ENCODE assay signal across 1 cellular context in the genomic region with DNA sequence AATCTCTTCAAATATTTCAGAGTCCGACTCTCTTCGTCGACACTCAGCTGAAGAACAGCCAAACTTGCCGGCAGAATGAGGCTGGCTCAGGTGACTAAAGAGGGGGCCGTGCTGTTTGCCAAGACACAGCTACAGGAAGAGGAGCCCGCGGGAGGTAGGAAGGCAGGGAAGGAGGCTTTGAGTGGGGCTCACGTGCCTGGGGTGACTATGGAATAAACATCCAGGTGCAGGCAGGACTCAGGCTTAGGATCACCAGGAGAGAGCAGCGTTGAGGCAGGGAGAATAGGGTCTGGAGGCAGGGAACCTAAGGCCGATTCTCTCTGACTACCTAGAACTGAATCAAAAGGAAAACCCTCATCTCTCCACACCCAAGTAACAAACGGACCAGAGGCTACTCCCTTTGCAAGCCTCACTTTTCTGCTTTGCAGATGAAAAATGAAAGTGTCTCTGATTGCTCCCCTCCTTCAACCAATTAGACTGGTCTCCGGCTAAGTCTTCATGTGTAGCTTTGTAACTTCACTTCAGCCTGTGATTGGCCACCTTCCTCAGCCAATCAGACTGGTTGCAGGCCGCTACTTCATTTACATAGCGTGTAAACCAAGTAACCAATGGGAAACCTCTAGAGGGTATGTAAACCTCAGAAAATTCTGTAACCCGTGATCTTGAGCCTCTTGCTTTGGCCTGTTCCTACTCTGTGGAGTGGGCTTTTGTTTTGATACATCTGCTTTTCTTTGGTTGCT.
TF ChIP-seq lines count a peak whose summit lies in the region.

No MANE protein-coding gene starts in this region.

TF ChIP-seq in GM12878, 131 proteins besides CTCF, POLR2A, EP300 and RAD21 (continued from another document):
- TF ChIP-seq, protein P1, sequence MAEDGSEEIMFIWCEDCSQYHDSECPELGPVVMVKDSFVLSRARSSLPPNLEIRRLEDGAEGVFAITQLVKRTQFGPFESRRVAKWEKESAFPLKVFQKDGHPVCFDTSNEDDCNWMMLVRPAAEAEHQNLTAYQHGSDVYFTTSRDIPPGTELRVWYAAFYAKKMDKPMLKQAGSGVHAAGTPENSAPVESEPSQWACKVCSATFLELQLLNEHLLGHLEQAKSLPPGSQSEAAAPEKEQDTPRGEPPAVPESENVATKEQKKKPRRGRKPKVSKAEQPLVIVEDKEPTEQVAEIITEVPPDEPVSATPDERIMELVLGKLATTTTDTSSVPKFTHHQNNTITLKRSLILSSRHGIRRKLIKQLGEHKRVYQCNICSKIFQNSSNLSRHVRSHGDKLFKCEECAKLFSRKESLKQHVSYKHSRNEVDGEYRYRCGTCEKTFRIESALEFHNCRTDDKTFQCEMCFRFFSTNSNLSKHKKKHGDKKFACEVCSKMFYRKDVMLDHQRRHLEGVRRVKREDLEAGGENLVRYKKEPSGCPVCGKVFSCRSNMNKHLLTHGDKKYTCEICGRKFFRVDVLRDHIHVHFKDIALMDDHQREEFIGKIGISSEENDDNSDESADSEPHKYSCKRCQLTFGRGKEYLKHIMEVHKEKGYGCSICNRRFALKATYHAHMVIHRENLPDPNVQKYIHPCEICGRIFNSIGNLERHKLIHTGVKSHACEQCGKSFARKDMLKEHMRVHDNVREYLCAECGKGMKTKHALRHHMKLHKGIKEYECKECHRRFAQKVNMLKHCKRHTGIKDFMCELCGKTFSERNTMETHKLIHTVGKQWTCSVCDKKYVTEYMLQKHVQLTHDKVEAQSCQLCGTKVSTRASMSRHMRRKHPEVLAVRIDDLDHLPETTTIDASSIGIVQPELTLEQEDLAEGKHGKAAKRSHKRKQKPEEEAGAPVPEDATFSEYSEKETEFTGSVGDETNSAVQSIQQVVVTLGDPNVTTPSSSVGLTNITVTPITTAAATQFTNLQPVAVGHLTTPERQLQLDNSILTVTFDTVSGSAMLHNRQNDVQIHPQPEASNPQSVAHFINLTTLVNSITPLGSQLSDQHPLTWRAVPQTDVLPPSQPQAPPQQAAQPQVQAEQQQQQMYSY (CRISPR knock-in tag; IDR thresholded peaks at IDR 0.05) = no peak
